12 cellular contexts compared by ENCODE assay signal in the genomic region with DNA sequence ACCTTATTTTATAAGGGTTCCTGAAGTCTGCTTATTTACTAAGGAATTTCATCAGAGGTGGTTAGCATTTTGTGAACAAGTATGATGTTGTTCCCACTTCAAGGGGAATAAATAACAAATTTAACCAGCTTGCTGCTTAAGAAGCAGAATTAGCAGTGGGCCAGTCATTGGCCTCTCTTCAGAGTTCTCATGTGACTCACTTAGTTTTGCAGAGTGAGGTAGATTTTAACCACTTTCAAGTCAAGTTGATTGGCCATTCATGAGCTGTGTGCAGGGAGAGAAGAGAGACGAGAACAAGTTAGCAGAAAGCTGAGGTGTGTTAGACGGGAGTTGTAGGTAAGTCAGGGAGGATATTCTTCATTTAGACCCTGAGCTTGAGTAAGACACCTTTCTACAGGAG. TPM values are rescaled to one million over a fixed set of nuclear protein-coding genes. Genes with fewer than 3 reads are reported as not detected.
DNase-seq lines count a peak whose midpoint lies in the region; ATAC-seq and TF ChIP-seq lines count a peak whose summit lies in the region.
"Had no signal": no experiment of that assay in that cellular context is flagged by ENCODE, and none has a peak within 500 bp of the region (broad histone marks: within the 10 kb centered on the region; RNA-seq: fewer than 3 reads in every experiment).

No MANE protein-coding gene starts in this region.

- H3K4me1 Mint-ChIP-seq in chondrocyte (ENCODE audit: low read depth) = peaks cover 70% of the 10 kb centered on the region

- no peaks in the 10 kb centered on the region for H3K9me3 Mint-ChIP-seq in chondrocyte (ENCODE audit: low read depth)
- H3K9me3 Mint-ChIP-seq: stimulated activated memory B cell treated with anti-CD40 and anti-IgM and Interleukin-4, amounts not matched to agents 10 μg/mL and 1 μg/mL and 100 μg/mL, for 72 hours had no signal

- H3K36me3 ChIP-seq in mucosa of descending colon (ENCODE audit: low read depth) = no peaks in the 10 kb centered on the region

- DNase-seq in NCI-H510A treated with DMSO at 0.1 percent for 48 hours (lab: John Stamatoyannopoulos, UW) = peak; percentile 8
- DNase-seq in NCI-H510A (lab: John Stamatoyannopoulos, UW) = no peak
- DNase-seq in OCI-M1 (lab: John Stamatoyannopoulos, UW) = peak; percentile 37
- no peak for DNase-seq in chondrocyte (ENCODE audit: low spot score)
- DNase-seq in retinal pigment epithelial cell (ENCODE audit: low read depth) = peak; percentile 43
- DNase-seq in stimulated activated CD4-positive, alpha-beta T cell treated with anti-CD3 and anti-CD28 coated beads, Interleukin-4, amount 100 ng/mL, for 1 hour = no peak
- DNase-seq in DMS79 treated with DMSO at 0.1 percent for 48 hours (lab: John Stamatoyannopoulos, UW) = no peak
- DNase-seq in mucosa of descending colon = no peak
- DNase-seq: NCI-H2171 treated with DMSO at 0.1 percent for 48 hours, psoas muscle had no signal

- H3K36me3 Mint-ChIP-seq in chondrocyte (ENCODE audit: low read depth) = no peaks in the 10 kb centered on the region

- H3K4me1 ChIP-seq in mucosa of descending colon (ENCODE audit: low read depth) = peaks cover 48% of the 10 kb centered on the region

- no peaks in the 10 kb centered on the region for H3K9me3 ChIP-seq in mucosa of descending colon
- H3K9me3 ChIP-seq: HAP-1, psoas muscle had no signal

- H3K4me3 ChIP-seq in retinal pigment epithelial cell (ENCODE audit: low read length) = no peak overlapping the region
- no peak overlapping the region for H3K4me3 ChIP-seq in mucosa of descending colon
- H3K4me3 ChIP-seq: HAP-1 had no signal

- TF ChIP-seq CTCF in chondrocyte (IDR thresholded peaks at IDR 0.05) (no peak), retinal pigment epithelial cell (conservative IDR thresholded peaks at IDR 0.05; ENCODE audit: low read depth, low read length) (no peak), mucosa of descending colon (IDR thresholded peaks at IDR 0.05) (no peak)

- H3K27ac Mint-ChIP-seq in chondrocyte (ENCODE audit: unreplicated experiment) = peak overlapping the region; percentile 1
- H3K27ac Mint-ChIP-seq: stimulated activated memory B cell treated with anti-CD40 and anti-IgM and Interleukin-4, amounts not matched to agents 10 μg/mL and 1 μg/mL and 100 μg/mL, for 72 hours had no signal

- no peak overlapping the region for H3K4me3 Mint-ChIP-seq in chondrocyte (ENCODE audit: unreplicated experiment)
- H3K4me3 Mint-ChIP-seq: stimulated activated memory B cell treated with anti-CD40 and anti-IgM and Interleukin-4, amounts not matched to agents 10 μg/mL and 1 μg/mL and 100 μg/mL, for 72 hours had no signal

- no peaks in the 10 kb centered on the region for H3K27me3 Mint-ChIP-seq in chondrocyte (ENCODE audit: low read depth)
- H3K27me3 Mint-ChIP-seq: stimulated activated memory B cell treated with anti-CD40 and anti-IgM and Interleukin-4, amounts not matched to agents 10 μg/mL and 1 μg/mL and 100 μg/mL, for 72 hours had no signal

- no peak for ATAC-seq in mucosa of descending colon
- ATAC-seq: psoas muscle; stimulated activated memory B cell treated with anti-CD40 and anti-IgM and Interleukin-4, amounts not matched to agents 10 μg/mL and 1 μg/mL and 100 μg/mL, for 72 hours had no signal

- intact Hi-C loops in mucosa of descending colon (cut with DNase I, micrococcal nuclease) = no loop called here

RNA-seq across cellular contexts. Expression of gene TOP1, which starts 18.1 kb away (rescaled TPM):
- total RNA-seq in chondrocyte (39.0 to 42.6 TPM (median 39.2 TPM) in 3 replicates), mucosa of descending colon (10 to 100 TPM; 51.8 to 60.0 (median 57.7) TPM)

Comparison
In these comparisons a context has a peak if more than half of its experiments do, and no peak if none do; other contexts are left out.
1. DNase-seq: peak in NCI-H510A treated with DMSO at 0.1 percent for 48 hours (single experiment), OCI-M1 (single experiment) and retinal pigment epithelial cell (single experiment); none in NCI-H510A (single experiment), chondrocyte (single experiment), stimulated activated CD4-positive, alpha-beta T cell treated with anti-CD3 and anti-CD28 coated beads, Interleukin-4, amount 100 ng/mL, for 1 hour (single experiment), DMS79 treated with DMSO at 0.1 percent for 48 hours (single experiment) and mucosa of descending colon (0 of 3).